30 cellular contexts compared by ENCODE assay signal in genomic region chr18:59760212-59760997, GRCh38.
"Had no signal": no experiment of that assay in that cellular context is flagged by ENCODE, and none has a peak within 500 bp of the region (broad histone marks: within the 10 kb centered on the region; RNA-seq: fewer than 3 reads in every experiment).

No MANE protein-coding gene starts in this region.

- H2AFZ ChIP-seq: parathyroid adenoma had no signal

- H3K9me3 ChIP-seq: colonic mucosa, gastroesophageal sphincter, heart right ventricle, left ventricle myocardium inferior, lower lobe of right lung, right lobe of liver, thoracic aorta, tibial nerve, upper lobe of right lung, uterus had no signal

- DNase-seq: colonic mucosa; effector CD8-positive, alpha-beta T cell; endodermal cell; foreskin keratinocyte; heart right ventricle; hypothalamus; immature natural killer cell; islet precursor cell; kidney glomerular epithelial cell; left colon; left ventricle myocardium inferior; lower lobe of right lung; naive thymus-derived CD8-positive, alpha-beta T cell; occipital lobe; right lobe of liver; small intestine; stimulated activated CD4-positive, alpha-beta T cell treated with anti-CD3 and anti-CD28 coated beads, Interleukin-15, amount 100 ng/mL, for 24 hours; stimulated activated CD4-positive, alpha-beta T cell treated with anti-CD3 and anti-CD28 coated beads, Interleukin-2, amount 100 ng/mL, for 48 hours; stimulated activated naive B cell treated with anti-CD40 and anti-IgM and Interleukin-4, amounts not matched to agents 10 μg/mL and 1 μg/mL and 100 μg/mL, for 72 hours; upper lobe of right lung; uterus had no signal

- H3K79me2 ChIP-seq: parathyroid adenoma had no signal

- H3K4me1 ChIP-seq: colonic mucosa, gastroesophageal sphincter, heart right ventricle, left ventricle myocardium inferior, lower lobe of right lung, parathyroid adenoma, right lobe of liver, tibial nerve, upper lobe of right lung had no signal

- H3K4me1 Mint-ChIP-seq: endodermal cell; immature natural killer cell; naive thymus-derived CD8-positive, alpha-beta T cell; stimulated activated naive B cell treated with anti-CD40 and anti-IgM and Interleukin-4, amounts not matched to agents 10 μg/mL and 1 μg/mL and 100 μg/mL, for 72 hours had no signal

- H3K27me3 ChIP-seq: colonic mucosa, foreskin keratinocyte, gastroesophageal sphincter, heart right ventricle, right lobe of liver, tibial nerve, upper lobe of right lung, uterus had no signal

- H3K36me3 ChIP-seq: colonic mucosa, gastroesophageal sphincter, heart right ventricle, left ventricle myocardium inferior, lower lobe of right lung, right lobe of liver, thoracic aorta, tibial nerve, upper lobe of right lung, uterus had no signal

- H3K27ac Mint-ChIP-seq: dendritic cell treated with granulocyte-macrophage colony-stimulating factor and Interleukin-4, amounts not matched to agents 40 ng/mL and 50 ng/mL, for 4 days; endodermal cell; immature natural killer cell; naive thymus-derived CD8-positive, alpha-beta T cell; progenitor cell of endocrine pancreas; stimulated activated naive B cell treated with anti-CD40 and anti-IgM and Interleukin-4, amounts not matched to agents 10 μg/mL and 1 μg/mL and 100 μg/mL, for 72 hours; stimulated activated naive CD8-positive, alpha-beta T cell treated with anti-CD3 and anti-CD28 coated beads, Interleukin-15, Interleukin-2, amounts not matched to agents 100 ng/mL and 50 ng/mL, for 24 hours had no signal

- H3K9me3 Mint-ChIP-seq: dendritic cell treated with granulocyte-macrophage colony-stimulating factor and Interleukin-4, amounts not matched to agents 40 ng/mL and 50 ng/mL, for 4 days; endodermal cell; naive thymus-derived CD8-positive, alpha-beta T cell; stimulated activated naive B cell treated with anti-CD40 and anti-IgM and Interleukin-4, amounts not matched to agents 10 μg/mL and 1 μg/mL and 100 μg/mL, for 72 hours; stimulated activated naive CD8-positive, alpha-beta T cell treated with anti-CD3 and anti-CD28 coated beads, Interleukin-15, Interleukin-2, amounts not matched to agents 100 ng/mL and 50 ng/mL, for 24 hours had no signal

- ATAC-seq: esophagus mucosa; foreskin keratinocyte; gastroesophageal sphincter; heart right ventricle; left colon; naive thymus-derived CD8-positive, alpha-beta T cell; stimulated activated naive B cell treated with anti-CD40 and anti-IgM and Interleukin-4, amounts not matched to agents 10 μg/mL and 1 μg/mL and 100 μg/mL, for 72 hours; upper lobe of right lung had no signal

- H3K4me3 ChIP-seq: colonic mucosa, gastroesophageal sphincter, heart right ventricle, left ventricle myocardium inferior, lower lobe of right lung, right lobe of liver, thoracic aorta, tibial nerve, upper lobe of right lung, uterus had no signal

- H3K27me3 Mint-ChIP-seq: dendritic cell treated with granulocyte-macrophage colony-stimulating factor and Interleukin-4, amounts not matched to agents 40 ng/mL and 50 ng/mL, for 4 days had no signal

- FAIRE-seq: small intestine had no signal

- H3K36me3 Mint-ChIP-seq: immature natural killer cell; naive thymus-derived CD8-positive, alpha-beta T cell; stimulated activated naive B cell treated with anti-CD40 and anti-IgM and Interleukin-4, amounts not matched to agents 10 μg/mL and 1 μg/mL and 100 μg/mL, for 72 hours had no signal

- H3K27ac ChIP-seq: colonic mucosa, epithelial cell of prostate, foreskin keratinocyte, gastroesophageal sphincter, heart right ventricle, left ventricle myocardium inferior, lower lobe of right lung, parathyroid adenoma, right lobe of liver, thoracic aorta, tibial nerve, upper lobe of right lung, uterus had no signal

- H3K9ac ChIP-seq: parathyroid adenoma had no signal

- H3K4me3 Mint-ChIP-seq: dendritic cell treated with granulocyte-macrophage colony-stimulating factor and Interleukin-4, amounts not matched to agents 40 ng/mL and 50 ng/mL, for 4 days; endodermal cell; immature natural killer cell; naive thymus-derived CD8-positive, alpha-beta T cell; stimulated activated naive B cell treated with anti-CD40 and anti-IgM and Interleukin-4, amounts not matched to agents 10 μg/mL and 1 μg/mL and 100 μg/mL, for 72 hours; stimulated activated naive CD8-positive, alpha-beta T cell treated with anti-CD3 and anti-CD28 coated beads, Interleukin-15, Interleukin-2, amounts not matched to agents 100 ng/mL and 50 ng/mL, for 24 hours had no signal
